Comparison of ENCODE assay signal across 1 cellular context in genomic region chr6:167683028-167683862, GRCh38.
TF ChIP-seq lines count a peak whose summit lies in the region.

No MANE protein-coding gene starts in this region.

TF ChIP-seq in HepG2, 621 proteins besides CTCF, POLR2A, EP300 and RAD21 (continued from another document and continues in another):
- TF ChIP-seq SOX13 (IDR thresholded peaks at IDR 0.05): peak; percentile 91
- TF ChIP-seq SOX13 (CRISPR knock-in tag; conservative IDR thresholded peaks at IDR 0.05 in 1 of 2, IDR thresholded peaks at IDR 0.05 in 1 of 2): peak in 1 of 2 experiments; percentile 99; a peak in 2 of 4 replicates
- TF ChIP-seq ZBTB34 (CRISPR knock-in tag; IDR thresholded peaks at IDR 0.05): peak; percentile 92
- TF ChIP-seq ZNF609 (CRISPR knock-in tag; IDR thresholded peaks at IDR 0.05; ENCODE audit: borderline replicate concordance): peak; percentile 98
- TF ChIP-seq ZBTB39 (CRISPR knock-in tag; IDR thresholded peaks at IDR 0.05): peak; percentile 91
- TF ChIP-seq RFXAP (CRISPR knock-in tag; IDR thresholded peaks at IDR 0.05; ENCODE audit: borderline replicate concordance): peak; percentile 81; the same call in 1 of the 2 replicates
- TF ChIP-seq GMEB2 (CRISPR knock-in tag; IDR thresholded peaks at IDR 0.05; ENCODE audit: low read depth): no peak; the same call in 1 of the 2 replicates
- peak; percentile 57; the same call in 1 of the 2 replicates for TF ChIP-seq TFDP2 (CRISPR knock-in tag; IDR thresholded peaks at IDR 0.05)
- TF ChIP-seq IRF2 (CRISPR knock-in tag; IDR thresholded peaks at IDR 0.05): peak; percentile 99
- peak; percentile 85; the same call in 1 of the 2 replicates for TF ChIP-seq HOXD1 (CRISPR knock-in tag; IDR thresholded peaks at IDR 0.05)
- TF ChIP-seq ZBTB4 (CRISPR knock-in tag; IDR thresholded peaks at IDR 0.05; ENCODE audit: borderline replicate concordance): peak; percentile 99
- 0 out of 2 replicates have a peak, but pooled peaks have one; percentile 85 for TF ChIP-seq SRY (CRISPR knock-in tag; IDR thresholded peaks at IDR 0.05)
- TF ChIP-seq SIX4 (CRISPR knock-in tag; IDR thresholded peaks at IDR 0.05): peak; percentile 91
- TF ChIP-seq NCOA2 (CRISPR knock-in tag; IDR thresholded peaks at IDR 0.05): peak; percentile 100
- TF ChIP-seq ZNF564 (CRISPR knock-in tag; IDR thresholded peaks at IDR 0.05): peak; percentile 83; the same call in 1 of the 2 replicates
- no peak for TF ChIP-seq PRDM4 (CRISPR knock-in tag; IDR thresholded peaks at IDR 0.05; ENCODE audit: borderline replicate concordance)
- no peak; the same call in 1 of the 2 replicates for TF ChIP-seq PLSCR1 (CRISPR knock-in tag; IDR thresholded peaks at IDR 0.05; ENCODE audit: borderline replicate concordance)
- no peak for TF ChIP-seq MBD4 (IDR thresholded peaks at IDR 0.05; ENCODE audit: borderline replicate concordance, low read length)
- peak; percentile 84 for TF ChIP-seq TSC22D2 (CRISPR knock-in tag; IDR thresholded peaks at IDR 0.05; ENCODE audit: borderline replicate concordance)
- peak; percentile 54 for TF ChIP-seq ASH2L (IDR thresholded peaks at IDR 0.05; ENCODE audit: insufficient read length, low read depth, low read length)
- TF ChIP-seq ZFP1 (CRISPR knock-in tag; IDR thresholded peaks at IDR 0.05): peak; percentile 77; the same call in 1 of the 2 replicates
- TF ChIP-seq KLF6 (CRISPR knock-in tag; IDR thresholded peaks at IDR 0.05): peak; percentile 89
- no peak for TF ChIP-seq ZNF484 (CRISPR knock-in tag; IDR thresholded peaks at IDR 0.05; ENCODE audit: borderline replicate concordance, low read depth)
- peak; percentile 94 for TF ChIP-seq ISL2 (CRISPR knock-in tag; IDR thresholded peaks at IDR 0.05)
- TF ChIP-seq RXRA (CRISPR knock-in tag; IDR thresholded peaks at IDR 0.05): peak; percentile 100
- TF ChIP-seq MTA1 (CRISPR knock-in tag; IDR thresholded peaks at IDR 0.05; ENCODE audit: borderline replicate concordance): peak; percentile 100
- 0 out of 2 replicates have a peak, but pooled peaks have one; percentile 20 for TF ChIP-seq ZNF616 (CRISPR knock-in tag; IDR thresholded peaks at IDR 0.05; ENCODE audit: low read depth)
- peak; percentile 58; the same call in 1 of the 2 replicates for TF ChIP-seq ZNF546 (CRISPR knock-in tag; conservative IDR thresholded peaks at IDR 0.05)
- TF ChIP-seq KLF16 (CRISPR knock-in tag; IDR thresholded peaks at IDR 0.05): peak in 1 of 2 experiments; percentile 95; a peak in 2 of 4 replicates
- peak; percentile 86 for TF ChIP-seq TCF7 (IDR thresholded peaks at IDR 0.05; ENCODE audit: low read depth)
- peak; percentile 47 for TF ChIP-seq ZNF883 (CRISPR knock-in tag; IDR thresholded peaks at IDR 0.05; ENCODE audit: not compliant biosample characterization)
- no peak for TF ChIP-seq E2F5 (CRISPR knock-in tag; conservative IDR thresholded peaks at IDR 0.05)
- no peak for TF ChIP-seq ZNF180 (CRISPR knock-in tag; IDR thresholded peaks at IDR 0.05; ENCODE audit: borderline replicate concordance, low read depth)
- peak; percentile 93 for TF ChIP-seq HOXA3 (CRISPR knock-in tag; IDR thresholded peaks at IDR 0.05)
- TF ChIP-seq SATB2 (CRISPR knock-in tag; IDR thresholded peaks at IDR 0.05): no peak; the same call in 1 of the 2 replicates
- TF ChIP-seq ARHGAP35 (CRISPR knock-in tag; IDR thresholded peaks at IDR 0.05; ENCODE audit: borderline replicate concordance): peak; percentile 51; the same call in 1 of the 2 replicates
- TF ChIP-seq ZBTB38 (CRISPR knock-in tag; IDR thresholded peaks at IDR 0.05): peak; percentile 94
